Comparison of ENCODE assay signal across 1 cellular context in genomic region chr1:36884029-36884701, GRCh38.
TF ChIP-seq lines count a peak whose summit lies in the region.

No MANE protein-coding gene starts in this region.

TF ChIP-seq in GM12878, 131 proteins besides CTCF, POLR2A, EP300 and RAD21:
- no peak for TF ChIP-seq ZNF687 (IDR thresholded peaks at IDR 0.05)
- TF ChIP-seq RFX5 (IDR thresholded peaks at IDR 0.05; ENCODE audit: low read depth, low read length), result no peak
- no peak for TF ChIP-seq CUX1 (IDR thresholded peaks at IDR 0.05; ENCODE audit: insufficient replicate concordance, low read depth, low read length)
- no peak for TF ChIP-seq MEF2A (IDR thresholded peaks at IDR 0.05; ENCODE audit: insufficient read depth, low read depth, low read length)
- TF ChIP-seq NRF1 (conservative IDR thresholded peaks at IDR 0.05; ENCODE audit: low read depth, low read length), result no peak
- TF ChIP-seq SPI1 (IDR thresholded peaks at IDR 0.05; ENCODE audit: borderline replicate concordance, insufficient read depth, low read depth, low read length), result peak; percentile 85
- no peak for TF ChIP-seq MLLT1 (IDR thresholded peaks at IDR 0.05)
- TF ChIP-seq CREB1 (IDR thresholded peaks at IDR 0.05; ENCODE audit: low read depth), result no peak
- peak; percentile 49; the same call in 1 of the 2 replicates for TF ChIP-seq PKNOX1 (IDR thresholded peaks at IDR 0.05)
- TF ChIP-seq MXI1 (IDR thresholded peaks at IDR 0.05; ENCODE audit: low read depth, low read length), result no peak
- TF ChIP-seq E2F8 (IDR thresholded peaks at IDR 0.05; ENCODE audit: low read depth, partially characterized antibody), result no peak
- TF ChIP-seq IKZF1 (conservative IDR thresholded peaks at IDR 0.05), result peak; percentile 50
- TF ChIP-seq DPF2 (IDR thresholded peaks at IDR 0.05), result no peak; the same call in 1 of the 2 replicates
- no peak for TF ChIP-seq MYB (IDR thresholded peaks at IDR 0.05; ENCODE audit: borderline replicate concordance, low read depth, low read length)
- no peak for TF ChIP-seq NR2C2 (IDR thresholded peaks at IDR 0.05; ENCODE audit: borderline replicate concordance, control insufficient read depth, insufficient read length, low read depth)
- no peak for TF ChIP-seq POLR2AphosphoS2 (IDR thresholded peaks at IDR 0.05; ENCODE audit: low read depth, low read length)
- no peak for TF ChIP-seq PAX5 (IDR thresholded peaks at IDR 0.05; ENCODE audit: borderline replicate concordance, low read depth, low read length)
- TF ChIP-seq TCF12 (IDR thresholded peaks at IDR 0.05; ENCODE audit: low read depth, low read length), result no peak
- TF ChIP-seq NFIC (IDR thresholded peaks at IDR 0.05; ENCODE audit: low read depth, low read length), result no peak
- TF ChIP-seq ZNF622 (IDR thresholded peaks at IDR 0.05), result no peak
- no peak for TF ChIP-seq MTA3 (IDR thresholded peaks at IDR 0.05; ENCODE audit: borderline replicate concordance, low read length)
- no peak for TF ChIP-seq RB1 (IDR thresholded peaks at IDR 0.05; ENCODE audit: borderline replicate concordance)
- no peak for TF ChIP-seq PBX3 (IDR thresholded peaks at IDR 0.05; ENCODE audit: insufficient replicate concordance, low read depth, low read length)
- no peak for TF ChIP-seq MAX (IDR thresholded peaks at IDR 0.05; ENCODE audit: low read depth, low read length)
- TF ChIP-seq ATF2 (IDR thresholded peaks at IDR 0.05; ENCODE audit: low read length), result no peak
- TF ChIP-seq CEBPZ (IDR thresholded peaks at IDR 0.05; ENCODE audit: low read depth, low read length), result no peak
- TF ChIP-seq POU2F2 (IDR thresholded peaks at IDR 0.05; ENCODE audit: borderline replicate concordance, low read depth, low read length), result no peak
- peak; percentile 49; the same call in 1 of the 2 replicates for TF ChIP-seq MTA2 (IDR thresholded peaks at IDR 0.05; ENCODE audit: low read depth)
- no peak for TF ChIP-seq ELK1 (IDR thresholded peaks at IDR 0.05; ENCODE audit: low read depth, low read length)
- TF ChIP-seq RUNX3 (IDR thresholded peaks at IDR 0.05; ENCODE audit: low read length), result peak; percentile 42; the same call in 1 of the 2 replicates
- TF ChIP-seq ZSCAN29 (IDR thresholded peaks at IDR 0.05), result no peak
- peak; percentile 45 to 48; a peak in 2 of 4 replicates for TF ChIP-seq IKZF2 (IDR thresholded peaks at IDR 0.05)
TF ChIP-seq in GM12878: peak in this region for 6.
